Comparison of ENCODE assay signal across 1 cellular context in the genomic region with DNA sequence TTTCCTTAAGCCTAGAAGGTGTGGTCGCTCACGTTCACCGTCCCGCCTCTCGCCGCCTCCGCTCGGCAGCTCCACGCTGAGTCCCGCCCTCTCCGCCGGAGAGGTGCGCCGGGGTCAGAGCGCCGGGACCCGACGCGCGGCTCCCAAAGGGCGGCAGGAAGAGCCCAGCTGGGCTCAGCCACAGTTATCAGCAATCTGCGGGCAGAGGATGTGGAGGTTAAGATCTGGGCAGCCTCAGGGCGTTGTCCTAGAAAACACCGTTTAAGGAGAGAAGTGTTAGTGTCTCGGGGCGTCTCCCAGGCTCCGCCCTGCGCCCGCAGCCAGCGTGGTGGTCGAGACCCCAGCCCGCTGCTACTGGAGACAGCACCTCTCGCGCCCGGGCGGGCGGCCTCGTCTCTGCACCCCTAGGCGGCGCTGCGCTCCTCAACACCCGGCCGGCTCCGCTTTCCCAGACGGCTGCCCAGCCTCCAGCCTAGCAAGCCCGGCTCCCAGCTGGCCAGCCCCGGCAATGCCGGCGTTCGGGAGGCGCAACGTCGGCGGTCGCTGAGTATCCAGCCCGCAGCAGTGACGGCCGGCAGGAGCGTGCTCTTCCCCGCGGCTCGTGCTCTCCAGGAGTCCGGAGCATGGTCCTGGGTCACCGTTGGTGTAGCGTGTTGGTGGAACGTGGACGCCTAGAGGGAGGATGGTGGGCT.
TF ChIP-seq lines count a peak whose summit lies in the region.

A gene with protein sequence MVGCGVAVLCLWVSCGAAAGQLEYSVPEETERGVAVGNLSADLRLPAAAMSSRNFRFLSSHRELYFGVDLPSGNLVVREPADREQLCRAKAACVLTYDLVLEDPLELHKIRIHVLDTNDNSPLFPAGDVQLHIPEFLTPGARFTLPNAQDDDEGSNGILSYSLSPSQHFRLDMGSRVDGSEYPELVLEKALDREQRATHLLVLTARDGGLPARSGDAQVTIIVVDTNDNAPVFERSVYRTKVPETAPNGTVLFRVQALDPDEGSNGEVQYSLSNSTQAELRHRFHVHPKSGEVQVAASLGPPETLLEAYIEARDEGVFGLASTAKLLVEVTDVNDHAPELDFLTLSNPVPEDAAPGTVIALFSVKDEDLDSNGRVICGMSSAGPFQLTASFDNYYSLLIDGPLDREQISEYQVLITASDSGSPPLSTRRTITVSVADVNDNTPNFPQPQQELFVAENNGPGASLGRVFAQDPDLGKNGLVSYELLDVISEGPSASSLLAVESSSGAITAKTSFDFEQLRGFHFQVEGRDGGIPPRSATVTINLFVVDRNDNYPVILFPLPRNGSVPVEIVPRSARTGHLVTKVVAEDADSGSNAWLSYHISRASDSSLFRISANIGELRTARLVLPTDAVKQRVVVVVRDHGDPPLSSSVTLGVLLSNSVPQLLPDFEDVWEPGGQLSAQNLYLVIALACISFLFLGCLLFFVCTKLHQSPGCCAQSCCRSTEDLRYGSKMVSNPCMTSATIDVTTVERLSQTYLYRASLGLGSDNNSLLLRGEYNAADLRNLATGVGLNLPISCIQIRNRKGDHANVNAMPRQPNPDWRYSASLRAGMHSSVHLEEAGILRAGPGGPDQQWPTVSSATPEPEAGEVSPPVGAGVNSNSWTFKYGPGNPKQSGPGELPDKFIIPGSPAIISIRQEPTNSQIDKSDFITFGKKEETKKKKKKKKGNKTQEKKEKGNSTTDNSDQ (plus strand): TSS at position 89 of the 692 bp plus-strand sequence. CDS start 594 bp downstream, at position 683.

TF ChIP-seq in K562, 482 proteins besides CTCF, POLR2A, EP300 and RAD21 (continued from another document):
- TF ChIP-seq, protein P1, sequence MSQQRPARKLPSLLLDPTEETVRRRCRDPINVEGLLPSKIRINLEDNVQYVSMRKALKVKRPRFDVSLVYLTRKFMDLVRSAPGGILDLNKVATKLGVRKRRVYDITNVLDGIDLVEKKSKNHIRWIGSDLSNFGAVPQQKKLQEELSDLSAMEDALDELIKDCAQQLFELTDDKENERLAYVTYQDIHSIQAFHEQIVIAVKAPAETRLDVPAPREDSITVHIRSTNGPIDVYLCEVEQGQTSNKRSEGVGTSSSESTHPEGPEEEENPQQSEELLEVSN (IDR thresholded peaks at IDR 0.05; ENCODE audit: borderline replicate concordance in 1 of 2, extremely low read depth in 1 of 2, insufficient read depth in 1 of 2, insufficient read length in 1 of 2, low read depth in 1 of 2, low read length in 1 of 2, poor library complexity in 1 of 2, severe bottlenecking in 1 of 2), result peak in 1 of 2 experiments; percentile 31
- TF ChIP-seq ZNF436 (CRISPR knock-in tag; IDR thresholded peaks at IDR 0.05), result no peak
- TF ChIP-seq, protein P2, sequence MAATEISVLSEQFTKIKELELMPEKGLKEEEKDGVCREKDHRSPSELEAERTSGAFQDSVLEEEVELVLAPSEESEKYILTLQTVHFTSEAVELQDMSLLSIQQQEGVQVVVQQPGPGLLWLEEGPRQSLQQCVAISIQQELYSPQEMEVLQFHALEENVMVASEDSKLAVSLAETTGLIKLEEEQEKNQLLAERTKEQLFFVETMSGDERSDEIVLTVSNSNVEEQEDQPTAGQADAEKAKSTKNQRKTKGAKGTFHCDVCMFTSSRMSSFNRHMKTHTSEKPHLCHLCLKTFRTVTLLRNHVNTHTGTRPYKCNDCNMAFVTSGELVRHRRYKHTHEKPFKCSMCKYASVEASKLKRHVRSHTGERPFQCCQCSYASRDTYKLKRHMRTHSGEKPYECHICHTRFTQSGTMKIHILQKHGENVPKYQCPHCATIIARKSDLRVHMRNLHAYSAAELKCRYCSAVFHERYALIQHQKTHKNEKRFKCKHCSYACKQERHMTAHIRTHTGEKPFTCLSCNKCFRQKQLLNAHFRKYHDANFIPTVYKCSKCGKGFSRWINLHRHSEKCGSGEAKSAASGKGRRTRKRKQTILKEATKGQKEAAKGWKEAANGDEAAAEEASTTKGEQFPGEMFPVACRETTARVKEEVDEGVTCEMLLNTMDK (IDR thresholded peaks at IDR 0.05; ENCODE audit: borderline replicate concordance, insufficient read depth, low read depth, low read length, poor library complexity, severe bottlenecking), result peak; percentile 48
- TF ChIP-seq, protein P3, sequence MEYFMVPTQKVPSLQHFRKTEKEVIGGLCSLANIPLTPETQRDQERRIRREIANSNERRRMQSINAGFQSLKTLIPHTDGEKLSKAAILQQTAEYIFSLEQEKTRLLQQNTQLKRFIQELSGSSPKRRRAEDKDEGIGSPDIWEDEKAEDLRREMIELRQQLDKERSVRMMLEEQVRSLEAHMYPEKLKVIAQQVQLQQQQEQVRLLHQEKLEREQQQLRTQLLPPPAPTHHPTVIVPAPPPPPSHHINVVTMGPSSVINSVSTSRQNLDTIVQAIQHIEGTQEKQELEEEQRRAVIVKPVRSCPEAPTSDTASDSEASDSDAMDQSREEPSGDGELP (CRISPR knock-in tag; IDR thresholded peaks at IDR 0.05; ENCODE audit: borderline replicate concordance), result peak; percentile 33; the same call in 1 of the 2 replicates
